1 cellular context compared by ENCODE assay signal in the genomic region with DNA sequence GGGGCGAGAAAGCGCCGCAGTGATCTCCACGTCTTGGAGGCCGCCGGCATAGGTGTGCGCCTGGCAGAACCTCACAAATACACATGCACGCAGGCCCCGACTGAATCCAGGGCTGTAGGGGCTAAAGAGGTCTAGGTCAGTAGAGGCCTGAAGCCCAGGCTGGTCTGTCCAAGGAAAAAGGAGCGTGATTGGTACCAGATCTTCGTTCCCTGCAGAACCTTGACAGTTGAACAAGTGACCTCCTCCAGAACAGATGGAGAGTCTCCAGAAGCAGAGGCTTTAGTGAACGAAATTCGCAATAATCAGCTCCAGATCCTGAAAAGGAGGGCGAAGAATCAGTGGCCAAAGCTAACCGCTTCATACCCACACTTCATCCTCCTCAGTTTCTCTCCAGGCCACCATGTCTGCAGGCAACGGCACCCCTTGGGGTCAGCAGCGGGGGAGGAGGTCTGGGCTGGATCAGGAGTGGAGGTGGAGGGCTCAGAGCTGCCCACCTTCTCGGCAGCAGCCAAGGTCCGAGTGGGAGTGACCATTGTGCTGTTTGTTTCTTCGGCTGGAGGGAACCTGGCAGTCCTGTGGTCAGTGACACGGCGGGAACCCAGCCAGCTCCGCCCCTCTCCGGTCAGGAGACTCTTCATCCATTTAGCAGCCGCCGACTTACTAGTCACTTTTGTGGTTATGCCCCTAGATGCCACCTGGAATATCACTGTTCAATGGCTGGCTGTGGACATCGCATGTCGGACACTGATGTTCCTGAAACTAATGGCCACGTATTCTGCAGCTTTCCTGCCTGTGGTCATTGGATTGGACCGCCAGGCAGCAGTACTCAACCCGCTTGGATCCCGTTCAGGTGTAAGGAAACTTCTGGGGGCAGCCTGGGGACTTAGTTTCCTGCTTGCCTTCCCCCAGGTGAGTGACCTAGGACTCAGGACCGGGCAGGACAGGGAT.
A peak's percentile ranks its signal among the peaks of the same experiment; 100 is the strongest.
TF ChIP-seq lines count a peak whose summit lies in the region.

No MANE protein-coding gene starts in this region.

TF ChIP-seq in K562, 482 proteins besides CTCF, POLR2A, EP300 and RAD21 (continued from another document and continues in another):
- TF ChIP-seq, protein P1, sequence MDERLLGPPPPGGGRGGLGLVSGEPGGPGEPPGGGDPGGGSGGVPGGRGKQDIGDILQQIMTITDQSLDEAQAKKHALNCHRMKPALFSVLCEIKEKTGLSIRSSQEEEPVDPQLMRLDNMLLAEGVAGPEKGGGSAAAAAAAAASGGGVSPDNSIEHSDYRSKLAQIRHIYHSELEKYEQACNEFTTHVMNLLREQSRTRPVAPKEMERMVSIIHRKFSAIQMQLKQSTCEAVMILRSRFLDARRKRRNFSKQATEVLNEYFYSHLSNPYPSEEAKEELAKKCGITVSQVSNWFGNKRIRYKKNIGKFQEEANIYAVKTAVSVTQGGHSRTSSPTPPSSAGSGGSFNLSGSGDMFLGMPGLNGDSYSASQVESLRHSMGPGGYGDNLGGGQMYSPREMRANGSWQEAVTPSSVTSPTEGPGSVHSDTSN (CRISPR knock-in tag; IDR thresholded peaks at IDR 0.05; ENCODE audit: low read depth), result no peak
- TF ChIP-seq, protein P1 (tag; conservative IDR thresholded peaks at IDR 0.05; ENCODE audit: low read depth), result no peak
- no peak for TF ChIP-seq XRCC4 (IDR thresholded peaks at IDR 0.05; ENCODE audit: extremely low read depth, insufficient read depth, insufficient read length)
- no peak; the same call in 1 of the 2 replicates for TF ChIP-seq MBD2 (IDR thresholded peaks at IDR 0.05; ENCODE audit: borderline replicate concordance, low read depth)
- no peak for TF ChIP-seq STAG1 (CRISPR knock-in tag; IDR thresholded peaks at IDR 0.05; ENCODE audit: borderline replicate concordance)
- TF ChIP-seq NFATC3 (IDR thresholded peaks at IDR 0.05), result no peak
- TF ChIP-seq MYNN (IDR thresholded peaks at IDR 0.05), result no peak
- no peak for TF ChIP-seq MYNN (CRISPR knock-in tag; IDR thresholded peaks at IDR 0.05)
- TF ChIP-seq GTF2E2 (tag; IDR thresholded peaks at IDR 0.05), result no peak
- no peak for TF ChIP-seq SLC30A9 (CRISPR knock-in tag; IDR thresholded peaks at IDR 0.05)
- no peak for TF ChIP-seq NR3C1 (CRISPR knock-in tag; IDR thresholded peaks at IDR 0.05)
- TF ChIP-seq NFRKB (IDR thresholded peaks at IDR 0.05; ENCODE audit: low read depth), result no peak
- TF ChIP-seq ZNF507 (tag; conservative IDR thresholded peaks at IDR 0.05), result no peak
- TF ChIP-seq PHF8 (IDR thresholded peaks at IDR 0.05; ENCODE audit: borderline replicate concordance, low read length), result no peak; the same call in 1 of the 2 replicates
- TF ChIP-seq ATF1 (CRISPR knock-in tag; IDR thresholded peaks at IDR 0.05), result no peak
- TF ChIP-seq ATF1 (tag; IDR thresholded peaks at IDR 0.05), result 0 out of 2 replicates have a peak, but pooled peaks have one; percentile 12
- TF ChIP-seq PTRF (tag; IDR thresholded peaks at IDR 0.05), result no peak
- no peak for TF ChIP-seq MTA2 (IDR thresholded peaks at IDR 0.05; ENCODE audit: low read depth)
- TF ChIP-seq PHB (CRISPR knock-in tag; IDR thresholded peaks at IDR 0.05), result no peak
- TF ChIP-seq SMAD4 (CRISPR knock-in tag; conservative IDR thresholded peaks at IDR 0.05), result no peak
- TF ChIP-seq CTBP1 (IDR thresholded peaks at IDR 0.05; ENCODE audit: borderline replicate concordance), result no peak; the same call in 1 of the 2 replicates
- 0 out of 2 replicates have a peak, but pooled peaks have one; percentile 29 for TF ChIP-seq NR2F6 (CRISPR knock-in tag; IDR thresholded peaks at IDR 0.05)
- TF ChIP-seq RBBP5 (IDR thresholded peaks at IDR 0.05; ENCODE audit: borderline replicate concordance, insufficient read depth, low read length, poor library complexity, severe bottlenecking), result peak; percentile 11
- TF ChIP-seq, protein P2, sequence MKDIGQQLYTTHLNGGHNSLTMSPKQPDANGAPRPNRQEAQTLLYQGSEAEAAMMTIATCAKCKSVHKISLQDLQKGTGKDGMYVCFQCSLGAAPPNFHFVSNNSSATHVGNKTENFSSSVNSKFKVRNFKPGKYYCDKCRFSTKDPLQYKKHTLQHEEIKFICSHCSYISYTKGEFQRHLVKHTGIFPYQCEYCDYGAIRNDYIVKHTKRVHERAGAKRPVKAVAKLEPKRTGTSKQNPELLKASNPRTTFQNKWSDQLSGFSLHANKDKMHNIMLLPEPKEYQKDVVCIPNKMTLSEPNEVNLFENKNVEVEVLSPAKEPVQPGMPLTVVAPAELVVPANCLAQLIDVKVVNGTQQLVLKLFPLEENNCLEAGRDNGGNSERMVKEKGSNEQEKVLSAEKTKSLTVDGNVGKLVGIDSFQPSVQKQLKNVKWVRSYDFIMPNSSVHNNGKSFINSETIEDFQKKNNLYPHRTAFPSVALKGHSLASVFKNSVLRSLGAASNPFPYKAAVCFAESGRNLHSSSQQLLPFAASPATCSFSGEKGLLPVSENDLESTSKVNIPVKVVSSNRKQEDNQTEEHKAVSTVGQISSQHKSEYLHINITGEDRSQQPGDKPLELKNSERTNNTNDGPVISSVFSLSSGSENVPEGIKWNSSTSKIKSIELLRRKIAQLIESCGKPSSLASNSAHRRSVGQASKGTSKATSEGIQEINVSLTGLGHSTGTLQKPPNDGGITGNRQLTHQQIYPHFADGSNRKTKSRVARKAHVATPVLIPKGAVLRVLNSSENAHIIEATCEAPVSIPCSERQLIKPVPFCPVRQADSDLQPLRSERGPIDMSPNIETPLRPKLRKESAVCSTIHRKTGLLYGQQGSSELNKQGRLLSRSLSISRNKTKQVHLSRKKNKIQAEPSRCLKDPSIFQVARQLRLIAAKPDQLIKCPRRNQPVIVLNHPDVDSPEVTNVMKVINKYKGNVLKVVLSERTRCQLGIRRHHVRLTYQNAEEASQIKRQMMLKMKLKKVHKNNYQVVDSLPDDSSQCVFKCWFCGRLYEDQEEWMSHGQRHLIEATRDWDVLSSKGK (CRISPR knock-in tag; IDR thresholded peaks at IDR 0.05), result no peak
- TF ChIP-seq MTA3 (IDR thresholded peaks at IDR 0.05; ENCODE audit: borderline replicate concordance), result no peak
- no peak for TF ChIP-seq NR1H2 (CRISPR knock-in tag; IDR thresholded peaks at IDR 0.05)
- TF ChIP-seq MAZ (CRISPR knock-in tag; conservative IDR thresholded peaks at IDR 0.05 in 1 of 2, IDR thresholded peaks at IDR 0.05 in 1 of 2), result no peak
- no peak for TF ChIP-seq MEF2A (IDR thresholded peaks at IDR 0.05; ENCODE audit: control insufficient read depth, low read depth, low read length)
- TF ChIP-seq, protein P3, sequence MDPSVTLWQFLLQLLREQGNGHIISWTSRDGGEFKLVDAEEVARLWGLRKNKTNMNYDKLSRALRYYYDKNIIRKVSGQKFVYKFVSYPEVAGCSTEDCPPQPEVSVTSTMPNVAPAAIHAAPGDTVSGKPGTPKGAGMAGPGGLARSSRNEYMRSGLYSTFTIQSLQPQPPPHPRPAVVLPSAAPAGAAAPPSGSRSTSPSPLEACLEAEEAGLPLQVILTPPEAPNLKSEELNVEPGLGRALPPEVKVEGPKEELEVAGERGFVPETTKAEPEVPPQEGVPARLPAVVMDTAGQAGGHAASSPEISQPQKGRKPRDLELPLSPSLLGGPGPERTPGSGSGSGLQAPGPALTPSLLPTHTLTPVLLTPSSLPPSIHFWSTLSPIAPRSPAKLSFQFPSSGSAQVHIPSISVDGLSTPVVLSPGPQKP (CRISPR knock-in tag; IDR thresholded peaks at IDR 0.05), result no peak
- no peak for TF ChIP-seq KLF6 (CRISPR knock-in tag; IDR thresholded peaks at IDR 0.05; ENCODE audit: borderline replicate concordance)
- TF ChIP-seq SETDB1 (IDR thresholded peaks at IDR 0.05; ENCODE audit: low read length), result no peak
- TF ChIP-seq, protein P4, sequence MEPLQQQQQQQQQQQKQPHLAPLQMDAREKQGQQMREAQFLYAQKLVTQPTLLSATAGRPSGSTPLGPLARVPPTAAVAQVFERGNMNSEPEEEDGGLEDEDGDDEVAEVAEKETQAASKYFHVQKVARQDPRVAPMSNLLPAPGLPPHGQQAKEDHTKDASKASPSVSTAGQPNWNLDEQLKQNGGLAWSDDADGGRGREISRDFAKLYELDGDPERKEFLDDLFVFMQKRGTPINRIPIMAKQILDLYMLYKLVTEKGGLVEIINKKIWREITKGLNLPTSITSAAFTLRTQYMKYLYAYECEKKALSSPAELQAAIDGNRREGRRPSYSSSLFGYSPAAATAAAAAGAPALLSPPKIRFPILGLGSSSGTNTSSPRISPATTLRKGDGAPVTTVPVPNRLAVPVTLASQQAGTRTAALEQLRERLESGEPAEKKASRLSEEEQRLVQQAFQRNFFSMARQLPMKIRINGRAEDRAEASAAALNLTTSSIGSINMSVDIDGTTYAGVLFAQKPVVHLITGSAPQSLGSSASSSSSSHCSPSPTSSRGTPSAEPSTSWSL (CRISPR knock-in tag; IDR thresholded peaks at IDR 0.05; ENCODE audit: borderline replicate concordance), result no peak
- TF ChIP-seq STAT5A (IDR thresholded peaks at IDR 0.05; ENCODE audit: borderline replicate concordance, low read length), result no peak
- TF ChIP-seq, protein P5, sequence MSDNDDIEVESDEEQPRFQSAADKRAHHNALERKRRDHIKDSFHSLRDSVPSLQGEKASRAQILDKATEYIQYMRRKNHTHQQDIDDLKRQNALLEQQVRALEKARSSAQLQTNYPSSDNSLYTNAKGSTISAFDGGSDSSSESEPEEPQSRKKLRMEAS (CRISPR knock-in tag; IDR thresholded peaks at IDR 0.05), result 0 out of 2 replicates have a peak, but pooled peaks have one; percentile 17
- no peak for TF ChIP-seq MYBL2 (IDR thresholded peaks at IDR 0.05; ENCODE audit: low read depth)
- no peak for TF ChIP-seq MYBL2 (CRISPR knock-in tag; IDR thresholded peaks at IDR 0.05; ENCODE audit: borderline replicate concordance)
- TF ChIP-seq TAF9B (IDR thresholded peaks at IDR 0.05; ENCODE audit: partially characterized antibody), result no peak
- TF ChIP-seq BMI1 (IDR thresholded peaks at IDR 0.05; ENCODE audit: low read length), result no peak
- no peak for TF ChIP-seq PCBP1 (IDR thresholded peaks at IDR 0.05; ENCODE audit: low read depth, low read length, poor library complexity, severe bottlenecking)
- TF ChIP-seq ZNF76 (CRISPR knock-in tag; IDR thresholded peaks at IDR 0.05; ENCODE audit: borderline replicate concordance), result no peak
- 0 out of 2 replicates have a peak, but pooled peaks have one; percentile 7 for TF ChIP-seq KHSRP (IDR thresholded peaks at IDR 0.05)
- TF ChIP-seq ZNF764 (CRISPR knock-in tag; IDR thresholded peaks at IDR 0.05; ENCODE audit: low read depth), result no peak
- peak; percentile 67; the same call in 1 of the 2 replicates for TF ChIP-seq RB1 (IDR thresholded peaks at IDR 0.05; ENCODE audit: low read depth)
- no peak for TF ChIP-seq LARP7 (IDR thresholded peaks at IDR 0.05)
- TF ChIP-seq ZSCAN29 (IDR thresholded peaks at IDR 0.05), result no peak
- TF ChIP-seq, protein P6, sequence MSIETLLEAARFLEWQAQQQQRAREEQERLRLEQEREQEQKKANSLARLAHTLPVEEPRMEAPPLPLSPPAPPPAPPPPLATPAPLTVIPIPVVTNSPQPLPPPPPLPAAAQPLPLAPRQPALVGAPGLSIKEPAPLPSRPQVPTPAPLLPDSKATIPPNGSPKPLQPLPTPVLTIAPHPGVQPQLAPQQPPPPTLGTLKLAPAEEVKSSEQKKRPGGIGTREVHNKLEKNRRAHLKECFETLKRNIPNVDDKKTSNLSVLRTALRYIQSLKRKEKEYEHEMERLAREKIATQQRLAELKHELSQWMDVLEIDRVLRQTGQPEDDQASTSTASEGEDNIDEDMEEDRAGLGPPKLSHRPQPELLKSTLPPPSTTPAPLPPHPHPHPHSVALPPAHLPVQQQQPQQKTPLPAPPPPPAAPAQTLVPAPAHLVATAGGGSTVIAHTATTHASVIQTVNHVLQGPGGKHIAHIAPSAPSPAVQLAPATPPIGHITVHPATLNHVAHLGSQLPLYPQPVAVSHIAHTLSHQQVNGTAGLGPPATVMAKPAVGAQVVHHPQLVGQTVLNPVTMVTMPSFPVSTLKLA (conservative IDR thresholded peaks at IDR 0.05), result 0 out of 4 replicates have a peak, but pooled peaks of 1 of the 2 experiments have one; percentile 63
- TF ChIP-seq HDAC2 (IDR thresholded peaks at IDR 0.05), result no peak
- no peak for TF ChIP-seq HNRNPLL (IDR thresholded peaks at IDR 0.05; ENCODE audit: low read depth, low read length, poor library complexity, severe bottlenecking)
- no peak for TF ChIP-seq SPI1 (IDR thresholded peaks at IDR 0.05; ENCODE audit: borderline replicate concordance, low read depth, low read length)
- no peak for TF ChIP-seq ZNF644 (tag; IDR thresholded peaks at IDR 0.05; ENCODE audit: low read depth)
- TF ChIP-seq RCOR1 (IDR thresholded peaks at IDR 0.05; ENCODE audit: borderline replicate concordance in 1 of 2, low read depth in 2 of 2, low read length in 2 of 2), result 0 out of 4 replicates have a peak, but pooled peaks of 1 of the 2 experiments have one; percentile 7
- no peak for TF ChIP-seq EZH2 (IDR thresholded peaks at IDR 0.05; ENCODE audit: borderline replicate concordance, low read depth, low read length)
